ENCODE assay signal across 1 cellular context in the genomic region with DNA sequence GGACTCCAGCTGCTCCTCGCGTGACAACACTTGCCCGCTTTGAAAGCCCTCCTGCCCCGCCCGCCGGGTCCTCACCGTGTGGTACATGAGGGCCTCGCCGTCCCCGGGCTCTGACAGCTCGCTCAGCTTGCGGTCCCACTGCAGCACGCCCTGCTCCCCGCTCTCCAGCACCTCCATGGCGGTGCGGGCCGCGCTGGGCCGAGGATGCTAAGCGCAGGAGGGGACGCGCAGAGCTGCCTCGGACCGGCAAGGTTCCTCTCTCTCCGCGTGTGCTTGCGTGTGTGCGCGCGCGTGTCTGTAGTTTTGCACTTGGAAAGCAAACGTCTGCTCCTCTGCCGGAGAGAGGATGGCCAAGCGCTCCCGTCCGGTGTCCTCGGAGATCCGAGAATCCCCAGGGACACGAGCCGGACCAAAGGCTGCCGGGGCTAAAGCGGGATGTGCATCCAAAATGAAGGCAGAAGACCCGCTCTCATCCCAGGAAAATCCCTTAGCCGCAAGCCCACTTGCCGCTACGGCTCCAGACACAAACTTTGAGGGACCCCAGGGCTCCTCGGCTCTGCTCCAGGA.
A peak's percentile ranks its signal among the peaks of the same experiment; 100 is the strongest.
TF ChIP-seq lines count a peak whose summit lies in the region.

A gene with protein sequence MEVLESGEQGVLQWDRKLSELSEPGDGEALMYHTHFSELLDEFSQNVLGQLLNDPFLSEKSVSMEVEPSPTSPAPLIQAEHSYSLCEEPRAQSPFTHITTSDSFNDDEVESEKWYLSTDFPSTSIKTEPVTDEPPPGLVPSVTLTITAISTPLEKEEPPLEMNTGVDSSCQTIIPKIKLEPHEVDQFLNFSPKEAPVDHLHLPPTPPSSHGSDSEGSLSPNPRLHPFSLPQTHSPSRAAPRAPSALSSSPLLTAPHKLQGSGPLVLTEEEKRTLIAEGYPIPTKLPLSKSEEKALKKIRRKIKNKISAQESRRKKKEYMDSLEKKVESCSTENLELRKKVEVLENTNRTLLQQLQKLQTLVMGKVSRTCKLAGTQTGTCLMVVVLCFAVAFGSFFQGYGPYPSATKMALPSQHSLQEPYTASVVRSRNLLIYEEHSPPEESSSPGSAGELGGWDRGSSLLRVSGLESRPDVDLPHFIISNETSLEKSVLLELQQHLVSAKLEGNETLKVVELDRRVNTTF (minus strand): TSS at position 558 of the 567 bp plus-strand sequence. CDS start 381 bp downstream, at position 177.

TF ChIP-seq in SK-N-SH, 30 proteins besides CTCF, POLR2A, EP300 and RAD21 (continued from another document):
- TF ChIP-seq, protein P1, sequence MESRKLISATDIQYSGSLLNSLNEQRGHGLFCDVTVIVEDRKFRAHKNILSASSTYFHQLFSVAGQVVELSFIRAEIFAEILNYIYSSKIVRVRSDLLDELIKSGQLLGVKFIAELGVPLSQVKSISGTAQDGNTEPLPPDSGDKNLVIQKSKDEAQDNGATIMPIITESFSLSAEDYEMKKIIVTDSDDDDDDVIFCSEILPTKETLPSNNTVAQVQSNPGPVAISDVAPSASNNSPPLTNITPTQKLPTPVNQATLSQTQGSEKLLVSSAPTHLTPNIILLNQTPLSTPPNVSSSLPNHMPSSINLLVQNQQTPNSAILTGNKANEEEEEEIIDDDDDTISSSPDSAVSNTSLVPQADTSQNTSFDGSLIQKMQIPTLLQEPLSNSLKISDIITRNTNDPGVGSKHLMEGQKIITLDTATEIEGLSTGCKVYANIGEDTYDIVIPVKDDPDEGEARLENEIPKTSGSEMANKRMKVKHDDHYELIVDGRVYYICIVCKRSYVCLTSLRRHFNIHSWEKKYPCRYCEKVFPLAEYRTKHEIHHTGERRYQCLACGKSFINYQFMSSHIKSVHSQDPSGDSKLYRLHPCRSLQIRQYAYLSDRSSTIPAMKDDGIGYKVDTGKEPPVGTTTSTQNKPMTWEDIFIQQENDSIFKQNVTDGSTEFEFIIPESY (IDR thresholded peaks at IDR 0.05; ENCODE audit: borderline replicate concordance, low read depth): no peak
- peak; percentile 8; the same call in 1 of the 2 replicates for TF ChIP-seq TAF1 (IDR thresholded peaks at IDR 0.05; ENCODE audit: borderline replicate concordance, low read depth, low read length)
- TF ChIP-seq, protein P2, sequence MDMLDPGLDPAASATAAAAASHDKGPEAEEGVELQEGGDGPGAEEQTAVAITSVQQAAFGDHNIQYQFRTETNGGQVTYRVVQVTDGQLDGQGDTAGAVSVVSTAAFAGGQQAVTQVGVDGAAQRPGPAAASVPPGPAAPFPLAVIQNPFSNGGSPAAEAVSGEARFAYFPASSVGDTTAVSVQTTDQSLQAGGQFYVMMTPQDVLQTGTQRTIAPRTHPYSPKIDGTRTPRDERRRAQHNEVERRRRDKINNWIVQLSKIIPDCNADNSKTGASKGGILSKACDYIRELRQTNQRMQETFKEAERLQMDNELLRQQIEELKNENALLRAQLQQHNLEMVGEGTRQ (IDR thresholded peaks at IDR 0.05; ENCODE audit: borderline replicate concordance, low read depth, low read length): no peak
- no peak for TF ChIP-seq ELF1 (IDR thresholded peaks at IDR 0.05)
- no peak for TF ChIP-seq NRF1 (IDR thresholded peaks at IDR 0.05; ENCODE audit: low read depth, low read length)
- TF ChIP-seq, protein P3, sequence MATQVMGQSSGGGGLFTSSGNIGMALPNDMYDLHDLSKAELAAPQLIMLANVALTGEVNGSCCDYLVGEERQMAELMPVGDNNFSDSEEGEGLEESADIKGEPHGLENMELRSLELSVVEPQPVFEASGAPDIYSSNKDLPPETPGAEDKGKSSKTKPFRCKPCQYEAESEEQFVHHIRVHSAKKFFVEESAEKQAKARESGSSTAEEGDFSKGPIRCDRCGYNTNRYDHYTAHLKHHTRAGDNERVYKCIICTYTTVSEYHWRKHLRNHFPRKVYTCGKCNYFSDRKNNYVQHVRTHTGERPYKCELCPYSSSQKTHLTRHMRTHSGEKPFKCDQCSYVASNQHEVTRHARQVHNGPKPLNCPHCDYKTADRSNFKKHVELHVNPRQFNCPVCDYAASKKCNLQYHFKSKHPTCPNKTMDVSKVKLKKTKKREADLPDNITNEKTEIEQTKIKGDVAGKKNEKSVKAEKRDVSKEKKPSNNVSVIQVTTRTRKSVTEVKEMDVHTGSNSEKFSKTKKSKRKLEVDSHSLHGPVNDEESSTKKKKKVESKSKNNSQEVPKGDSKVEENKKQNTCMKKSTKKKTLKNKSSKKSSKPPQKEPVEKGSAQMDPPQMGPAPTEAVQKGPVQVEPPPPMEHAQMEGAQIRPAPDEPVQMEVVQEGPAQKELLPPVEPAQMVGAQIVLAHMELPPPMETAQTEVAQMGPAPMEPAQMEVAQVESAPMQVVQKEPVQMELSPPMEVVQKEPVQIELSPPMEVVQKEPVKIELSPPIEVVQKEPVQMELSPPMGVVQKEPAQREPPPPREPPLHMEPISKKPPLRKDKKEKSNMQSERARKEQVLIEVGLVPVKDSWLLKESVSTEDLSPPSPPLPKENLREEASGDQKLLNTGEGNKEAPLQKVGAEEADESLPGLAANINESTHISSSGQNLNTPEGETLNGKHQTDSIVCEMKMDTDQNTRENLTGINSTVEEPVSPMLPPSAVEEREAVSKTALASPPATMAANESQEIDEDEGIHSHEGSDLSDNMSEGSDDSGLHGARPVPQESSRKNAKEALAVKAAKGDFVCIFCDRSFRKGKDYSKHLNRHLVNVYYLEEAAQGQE (IDR thresholded peaks at IDR 0.05; ENCODE audit: low read depth, low read length): no peak
- TF ChIP-seq FOXJ3 (CRISPR knock-in tag; IDR thresholded peaks at IDR 0.05): peak; percentile 59; the same call in 1 of the 2 replicates
- TF ChIP-seq, protein P4, sequence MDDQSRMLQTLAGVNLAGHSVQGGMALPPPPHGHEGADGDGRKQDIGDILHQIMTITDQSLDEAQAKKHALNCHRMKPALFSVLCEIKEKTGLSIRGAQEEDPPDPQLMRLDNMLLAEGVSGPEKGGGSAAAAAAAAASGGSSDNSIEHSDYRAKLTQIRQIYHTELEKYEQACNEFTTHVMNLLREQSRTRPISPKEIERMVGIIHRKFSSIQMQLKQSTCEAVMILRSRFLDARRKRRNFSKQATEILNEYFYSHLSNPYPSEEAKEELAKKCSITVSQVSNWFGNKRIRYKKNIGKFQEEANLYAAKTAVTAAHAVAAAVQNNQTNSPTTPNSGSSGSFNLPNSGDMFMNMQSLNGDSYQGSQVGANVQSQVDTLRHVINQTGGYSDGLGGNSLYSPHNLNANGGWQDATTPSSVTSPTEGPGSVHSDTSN (IDR thresholded peaks at IDR 0.05): no peak
- no peak for TF ChIP-seq GABPA (IDR thresholded peaks at IDR 0.05; ENCODE audit: low read depth)
- no peak for TF ChIP-seq GATA2 (CRISPR knock-in tag; IDR thresholded peaks at IDR 0.05)
- no peak for TF ChIP-seq RXRA (IDR thresholded peaks at IDR 0.05; ENCODE audit: borderline replicate concordance, low read depth)
- TF ChIP-seq SIN3A (IDR thresholded peaks at IDR 0.05; ENCODE audit: borderline replicate concordance, low read depth, low read length): peak; percentile 86; the same call in 1 of the 2 replicates
- peak; percentile 86 for TF ChIP-seq POLR2AphosphoS5 (IDR thresholded peaks at IDR 0.05; ENCODE audit: low read depth, low read length)
- TF ChIP-seq RFX5 (IDR thresholded peaks at IDR 0.05; ENCODE audit: low read length): no peak
- TF ChIP-seq SMC3 (IDR thresholded peaks at IDR 0.05; ENCODE audit: low read depth, low read length): peak; percentile 4; the same call in 1 of the 2 replicates
- TF ChIP-seq, protein P5, sequence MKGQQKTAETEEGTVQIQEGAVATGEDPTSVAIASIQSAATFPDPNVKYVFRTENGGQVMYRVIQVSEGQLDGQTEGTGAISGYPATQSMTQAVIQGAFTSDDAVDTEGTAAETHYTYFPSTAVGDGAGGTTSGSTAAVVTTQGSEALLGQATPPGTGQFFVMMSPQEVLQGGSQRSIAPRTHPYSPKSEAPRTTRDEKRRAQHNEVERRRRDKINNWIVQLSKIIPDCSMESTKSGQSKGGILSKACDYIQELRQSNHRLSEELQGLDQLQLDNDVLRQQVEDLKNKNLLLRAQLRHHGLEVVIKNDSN (IDR thresholded peaks at IDR 0.05; ENCODE audit: borderline replicate concordance, low read depth): no peak
